In genomic region chr10:103564799-103565365, GRCh38 we compare ENCODE assay signal across 8 cellular contexts.
DNase-seq lines count a peak whose midpoint lies in the region; ATAC-seq, FAIRE-seq and TF ChIP-seq lines count a peak whose summit lies in the region.

No MANE protein-coding gene starts in this region.

- ATAC-seq in left lung (peak; percentile 45), HG03469 (IDR thresholded peaks at IDR 0.05; ENCODE audit: unreplicated experiment) (no peak), GM21360 (IDR thresholded peaks at IDR 0.05; ENCODE audit: unreplicated experiment) (no peak), HG03039 (IDR thresholded peaks at IDR 0.05; ENCODE audit: unreplicated experiment) (no peak)

- no peak overlapping the region for H3K4me3 Mint-ChIP-seq in activated T-helper 2 cell treated with anti-CD3 and anti-CD28 coated beads, Interferon-gamma antibody, Interleukin-2, Interleukin-4, amounts not matched to agents 10 μg/mL and 5 μg/mL and 100 μg/mL, durations not matched to agents 14 hours and 24 hours and 36 hours (ENCODE audit: low read depth)

- peaks cover 0 to 7% of the 10 kb centered on the region in 2 donors for H3K27me3 ChIP-seq in left lung

- H3K36me3 Mint-ChIP-seq in activated T-helper 2 cell treated with anti-CD3 and anti-CD28 coated beads, Interferon-gamma antibody, Interleukin-2, Interleukin-4, amounts not matched to agents 10 μg/mL and 5 μg/mL and 100 μg/mL, durations not matched to agents 14 hours and 24 hours and 36 hours (ENCODE audit: low read depth), result no peaks in the 10 kb centered on the region

- DNase-seq in D721Med (ENCODE audit: insufficient read length, low spot score) (peak; percentile 89), KBM-7 (peak; percentile 27), left lung (no peak), NCI-H128 (lab: John Stamatoyannopoulos, UW; ENCODE audit: unreplicated experiment) (no peak)
- peak; percentile 23 for DNase-seq in activated T-helper 2 cell treated with anti-CD3 and anti-CD28 coated beads, Interferon-gamma antibody, Interleukin-2, Interleukin-4, amounts not matched to agents 10 μg/mL and 5 μg/mL and 100 μg/mL, durations not matched to agents 14 hours and 24 hours and 36 hours (ENCODE audit: low spot score)

- H3K27ac Mint-ChIP-seq in activated T-helper 2 cell treated with anti-CD3 and anti-CD28 coated beads, Interferon-gamma antibody, Interleukin-2, Interleukin-4, amounts not matched to agents 10 μg/mL and 5 μg/mL and 100 μg/mL, durations not matched to agents 14 hours and 24 hours and 36 hours, result no peak overlapping the region

- no peaks in the 10 kb centered on the region for H3K4me1 ChIP-seq in left lung

- peaks cover 7% of the 10 kb centered on the region for H3K27me3 Mint-ChIP-seq in activated T-helper 2 cell treated with anti-CD3 and anti-CD28 coated beads, Interferon-gamma antibody, Interleukin-2, Interleukin-4, amounts not matched to agents 10 μg/mL and 5 μg/mL and 100 μg/mL, durations not matched to agents 14 hours and 24 hours and 36 hours (ENCODE audit: low read depth)

- TF ChIP-seq CTCF in D721Med (IDR thresholded peaks at IDR 0.05; ENCODE audit: insufficient read depth, missing control alignments), result peak; percentile 58
- peak; percentile 40 to 52 for TF ChIP-seq CTCF in left lung (IDR thresholded peaks at IDR 0.05)

- H3K4me3 ChIP-seq in left lung, result no peak overlapping the region

- no peaks in the 10 kb centered on the region for H3K9me3 ChIP-seq in left lung

- in situ Hi-C loops in KBM-7 (cut with MboI; ENCODE audit: low pct_unique_long_range_greater_than_20kb, low sequenced_read_pairs), result no loop called here

- no peak overlapping the region for H3K27ac ChIP-seq in left lung

- H3K36me3 ChIP-seq in left lung, result no peaks in the 10 kb centered on the region

- no peak for FAIRE-seq in D721Med (lab: Jason Lieb, UNC)

- H3K4me1 Mint-ChIP-seq in activated T-helper 2 cell treated with anti-CD3 and anti-CD28 coated beads, Interferon-gamma antibody, Interleukin-2, Interleukin-4, amounts not matched to agents 10 μg/mL and 5 μg/mL and 100 μg/mL, durations not matched to agents 14 hours and 24 hours and 36 hours (ENCODE audit: low read depth), result no peaks in the 10 kb centered on the region

- intact Hi-C loops in activated T-helper 2 cell treated with anti-CD3 and anti-CD28 coated beads, Interferon-gamma antibody, Interleukin-2, Interleukin-4, amounts not matched to agents 10 μg/mL and 5 μg/mL and 100 μg/mL, durations not matched to agents 14 hours and 24 hours and 36 hours (cut with micrococcal nuclease), result no loop called here
- intact Hi-C loops in left lung (cut with DNase I), result no loop called here

- no peaks in the 10 kb centered on the region for H3K9me3 Mint-ChIP-seq in activated T-helper 2 cell treated with anti-CD3 and anti-CD28 coated beads, Interferon-gamma antibody, Interleukin-2, Interleukin-4, amounts not matched to agents 10 μg/mL and 5 μg/mL and 100 μg/mL, durations not matched to agents 14 hours and 24 hours and 36 hours

Comparison
In these comparisons a context has a peak if more than half of its experiments do, and no peak if none do; other contexts are left out.
1. DNase-seq: peak in D721Med (single experiment), KBM-7 (single experiment) and activated T-helper 2 cell treated with anti-CD3 and anti-CD28 coated beads, Interferon-gamma antibody, Interleukin-2, Interleukin-4, amounts not matched to agents 10 μg/mL and 5 μg/mL and 100 μg/mL, durations not matched to agents 14 hours and 24 hours and 36 hours (single experiment); none in left lung (0 of 2) and NCI-H128 (single experiment).